Comparison of ENCODE assay signal across 8 cellular contexts in genomic region chr9:135156525-135157510, GRCh38.
DNase-seq lines count a peak whose midpoint lies in the region; ATAC-seq and TF ChIP-seq lines count a peak whose summit lies in the region.

No MANE protein-coding gene starts in this region.

- H3K27ac ChIP-seq in neural cell (ENCODE audit: low read length): no peak overlapping the region

- no peaks in the 10 kb centered on the region for H3K79me2 ChIP-seq in neural cell (replicated peaks; ENCODE audit: insufficient read depth, low read length)

- H3K4me2 ChIP-seq in neural cell (ENCODE audit: low read length): no peak overlapping the region

- peaks cover 8% of the 10 kb centered on the region for H3K27me3 ChIP-seq in neural cell (ENCODE audit: insufficient read depth, low read depth, low read length)

- H3K4me3 ChIP-seq in LNCaP clone FGC (ENCODE audit: low read depth, low read length): no peak overlapping the region
- no peak overlapping the region for H3K4me3 ChIP-seq in neural cell (ENCODE audit: low read length)

- H2AFZ ChIP-seq in neural cell (ENCODE audit: low read depth, low read length): no peak overlapping the region

- TF ChIP-seq CTCF in LNCaP clone FGC (IDR thresholded peaks at IDR 0.05; ENCODE audit: control insufficient read depth, extremely low read depth, insufficient read depth): no peak
- TF ChIP-seq CTCF in neural cell (IDR thresholded peaks at IDR 0.05; ENCODE audit: poor library complexity, severe bottlenecking): no peak

- DNase-seq in GM03348 (ENCODE audit: low spot score): peak; percentile 78
- DNase-seq in LNCaP clone FGC (ENCODE audit: low read depth): peak; percentile 46
- peak; percentile 24 to 41 for DNase-seq in dermis microvascular lymphatic vessel endothelial cell (ENCODE audit: low read depth in 2 of 2)
- no peak for DNase-seq in NCI-H345 (lab: John Stamatoyannopoulos, UW)

- H3K9me3 ChIP-seq in neural cell (ENCODE audit: low read length): no peaks in the 10 kb centered on the region

- no peaks in the 10 kb centered on the region for H3K36me3 ChIP-seq in neural cell (ENCODE audit: insufficient read depth, low read length)

- no peak for TF ChIP-seq RAD21 in neural cell (conservative IDR thresholded peaks at IDR 0.05)

- H4K20me1 ChIP-seq in neural cell (ENCODE audit: insufficient read depth): no peaks in the 10 kb centered on the region

- TF ChIP-seq EP300 in neural cell (conservative IDR thresholded peaks at IDR 0.05; ENCODE audit: poor library complexity, severe bottlenecking): no peak

- ATAC-seq in HG02642 (IDR thresholded peaks at IDR 0.05; ENCODE audit: poor library complexity, unreplicated experiment) (no peak), GM18868 (IDR thresholded peaks at IDR 0.05; ENCODE audit: unreplicated experiment) (no peak), GM19455 (IDR thresholded peaks at IDR 0.05; ENCODE audit: unreplicated experiment) (no peak)

- H3K9me2 ChIP-seq in neural cell (ENCODE audit: insufficient read depth, low read length): no peaks in the 10 kb centered on the region

- no peak overlapping the region for H3K9ac ChIP-seq in neural cell (ENCODE audit: low read length)

- H3F3A ChIP-seq in neural cell (ENCODE audit: insufficient read depth, low read length, poor library complexity, severe bottlenecking): no peaks in the 10 kb centered on the region

TF ChIP-seq in neural cell, 6 proteins besides CTCF, POLR2A, EP300 and RAD21:
- no peak for TF ChIP-seq EZH2 (IDR thresholded peaks at IDR 0.05; ENCODE audit: borderline replicate concordance, insufficient read depth, low read length, poor library complexity, severe bottlenecking)
- TF ChIP-seq POLR2AphosphoS5 (IDR thresholded peaks at IDR 0.05): no peak
- peak; percentile 85 for TF ChIP-seq REST (IDR thresholded peaks at IDR 0.05; ENCODE audit: borderline replicate concordance)
